Comparison of ENCODE assay signal across 22 cellular contexts in the genomic region with DNA sequence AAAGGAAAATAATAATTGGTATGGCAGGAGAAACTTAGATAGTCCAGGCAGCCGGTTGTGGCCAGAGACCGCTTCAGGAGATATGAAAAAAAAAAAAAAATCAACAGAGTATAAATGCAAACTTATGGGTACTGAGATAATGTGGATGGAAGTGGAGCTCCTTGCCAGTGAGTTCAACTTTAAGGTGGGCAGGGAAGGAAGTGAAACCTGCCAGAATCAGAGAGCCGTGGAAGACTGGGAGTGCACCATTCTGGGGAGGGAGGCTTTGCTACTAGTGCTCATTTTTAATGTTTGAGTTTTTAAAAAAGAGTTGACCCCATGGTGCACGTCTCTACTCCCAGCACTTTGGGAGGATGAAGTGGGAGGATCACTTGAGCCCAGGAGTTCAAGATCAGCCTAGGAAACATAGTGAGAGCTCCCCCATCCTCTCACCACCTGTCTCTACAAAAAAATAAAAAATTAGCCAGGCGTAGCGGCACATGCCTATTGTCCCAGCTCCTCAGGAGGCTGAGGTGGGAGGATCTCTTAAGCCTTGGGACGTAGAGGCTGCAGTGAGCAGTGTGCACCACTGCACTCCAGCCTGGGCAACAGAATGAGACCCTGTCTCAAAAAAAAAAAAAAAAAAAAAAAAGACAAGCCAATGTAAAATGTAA.
"Had no signal": no experiment of that assay in that cellular context is flagged by ENCODE, and none has a peak within 500 bp of the region (broad histone marks: within the 10 kb centered on the region; RNA-seq: fewer than 3 reads in every experiment).

No MANE protein-coding gene starts in this region.

- H3K4me1 ChIP-seq: esophagus squamous epithelium, suprapubic skin had no signal

- H3K36me3 Mint-ChIP-seq: activated CD4-positive, alpha-beta memory T cell treated with anti-CD3 and anti-CD28 coated beads for 36 hours; activated CD8-positive, alpha-beta memory T cell treated with anti-CD3 and anti-CD28 coated beads, Interleukin-2, amount 10 ng/mL, durations not matched to agents 7 days and 5 days; mesothelial cell of epicardium had no signal

- H3K36me3 ChIP-seq: esophagus squamous epithelium, right lobe of liver, suprapubic skin had no signal

- ATAC-seq: activated CD4-positive, alpha-beta T cell treated with anti-CD3 and anti-CD28 coated beads for 36 hours; activated CD8-positive, alpha-beta memory T cell treated with anti-CD3 and anti-CD28 coated beads, Interleukin-2, amount 10 ng/mL, durations not matched to agents 7 days and 5 days; activated naive CD8-positive, alpha-beta T cell treated with anti-CD3 and anti-CD28 coated beads, Interleukin-2, amount 50 U/mL, for 24 hours; right lobe of liver had no signal

- H3K4me1 Mint-ChIP-seq: activated CD4-positive, alpha-beta T cell treated with anti-CD3 and anti-CD28 coated beads for 36 hours; activated CD8-positive, alpha-beta memory T cell treated with anti-CD3 and anti-CD28 coated beads, Interleukin-2, amount 10 ng/mL, durations not matched to agents 7 days and 5 days; mesothelial cell of epicardium; neural crest cell had no signal

- DNase-seq: activated CD4-positive, alpha-beta memory T cell treated with anti-CD3 and anti-CD28 coated beads for 36 hours; activated CD4-positive, alpha-beta T cell treated with anti-CD3 and anti-CD28 coated beads for 36 hours; activated CD8-positive, alpha-beta memory T cell treated with anti-CD3 and anti-CD28 coated beads, Interleukin-2, amount 10 ng/mL, durations not matched to agents 7 days and 5 days; activated naive CD4-positive, alpha-beta T cell treated with anti-CD3 and anti-CD28 coated beads for 36 hours; activated naive CD8-positive, alpha-beta T cell treated with anti-CD3 and anti-CD28 coated beads, Interleukin-2, amount 50 U/mL, for 24 hours; activated T-cell treated with anti-CD3 and anti-CD28 coated beads, Interleukin-2, amount 50 U/mL, for 1 hour; aorta; effector CD8-positive, alpha-beta T cell; esophagus squamous epithelium; head of caudate nucleus; right lobe of liver; stimulated activated CD4-positive, alpha-beta T cell treated with anti-CD3 and anti-CD28 coated beads, Interleukin-4, amount 100 ng/mL, for 4 hours; stimulated activated CD8-positive, alpha-beta memory T cell treated with anti-CD3 and anti-CD28 coated beads, Interleukin-4, amount 100 ng/mL, for 48 hours; trophoblast cell had no signal

- H3K4me3 Mint-ChIP-seq: activated CD4-positive, alpha-beta memory T cell treated with anti-CD3 and anti-CD28 coated beads for 36 hours; activated CD4-positive, alpha-beta T cell treated with anti-CD3 and anti-CD28 coated beads for 36 hours; activated CD8-positive, alpha-beta memory T cell treated with anti-CD3 and anti-CD28 coated beads, Interleukin-2, amount 10 ng/mL, durations not matched to agents 7 days and 5 days; activated naive CD4-positive, alpha-beta T cell treated with anti-CD3 and anti-CD28 coated beads for 36 hours; activated naive CD8-positive, alpha-beta T cell treated with anti-CD3 and anti-CD28 coated beads, Interleukin-2, amount 50 U/mL, for 24 hours; mesothelial cell of epicardium; neural crest cell; stimulated activated naive CD8-positive, alpha-beta T cell treated with anti-CD3 and anti-CD28 coated beads, Interleukin-15, Interleukin-2, amounts not matched to agents 100 ng/mL and 50 ng/mL, for 24 hours; T-helper 2 cell treated with Interferon-gamma antibody and Interleukin-4, amounts not matched to agents 5 μg/mL and 100 μg/mL, for 36 hours had no signal

- H3K27me3 ChIP-seq: esophagus squamous epithelium, right lobe of liver, suprapubic skin had no signal

- H3K27ac ChIP-seq: esophagus squamous epithelium, right lobe of liver, suprapubic skin, VCaP had no signal

- H3K27me3 Mint-ChIP-seq: activated CD4-positive, alpha-beta T cell treated with anti-CD3 and anti-CD28 coated beads for 36 hours had no signal

- H3K9me3 ChIP-seq: esophagus squamous epithelium, right lobe of liver, suprapubic skin had no signal

- H3K27ac Mint-ChIP-seq: activated CD4-positive, alpha-beta memory T cell treated with anti-CD3 and anti-CD28 coated beads for 36 hours; activated CD4-positive, alpha-beta T cell treated with anti-CD3 and anti-CD28 coated beads for 36 hours; activated CD8-positive, alpha-beta memory T cell treated with anti-CD3 and anti-CD28 coated beads, Interleukin-2, amount 10 ng/mL, durations not matched to agents 7 days and 5 days; activated naive CD4-positive, alpha-beta T cell treated with anti-CD3 and anti-CD28 coated beads for 36 hours; activated naive CD8-positive, alpha-beta T cell treated with anti-CD3 and anti-CD28 coated beads, Interleukin-2, amount 50 U/mL, for 24 hours; activated T-helper 2 cell treated with anti-CD3 and anti-CD28 coated beads, Interferon-gamma antibody, Interleukin-2, Interleukin-4, amounts not matched to agents 10 μg/mL and 5 μg/mL and 100 μg/mL, durations not matched to agents 14 hours and 24 hours and 36 hours; mesothelial cell of epicardium; stimulated activated naive CD8-positive, alpha-beta T cell treated with anti-CD3 and anti-CD28 coated beads, Interleukin-15, Interleukin-2, amounts not matched to agents 100 ng/mL and 50 ng/mL, for 24 hours; T-helper 2 cell treated with Interferon-gamma antibody and Interleukin-4, amounts not matched to agents 5 μg/mL and 100 μg/mL, for 36 hours had no signal

- H3K4me3 ChIP-seq: esophagus squamous epithelium, right lobe of liver, smooth muscle cell, suprapubic skin had no signal

- H3K9me3 Mint-ChIP-seq: activated CD4-positive, alpha-beta memory T cell treated with anti-CD3 and anti-CD28 coated beads for 36 hours; activated naive CD4-positive, alpha-beta T cell treated with anti-CD3 and anti-CD28 coated beads for 36 hours; activated naive CD8-positive, alpha-beta T cell treated with anti-CD3 and anti-CD28 coated beads, Interleukin-2, amount 50 U/mL, for 24 hours; activated T-helper 2 cell treated with anti-CD3 and anti-CD28 coated beads, Interferon-gamma antibody, Interleukin-2, Interleukin-4, amounts not matched to agents 10 μg/mL and 5 μg/mL and 100 μg/mL, durations not matched to agents 14 hours and 24 hours and 36 hours; mesothelial cell of epicardium; neural crest cell; stimulated activated naive CD8-positive, alpha-beta T cell treated with anti-CD3 and anti-CD28 coated beads, Interleukin-15, Interleukin-2, amounts not matched to agents 100 ng/mL and 50 ng/mL, for 24 hours; T-helper 2 cell treated with Interferon-gamma antibody and Interleukin-4, amounts not matched to agents 5 μg/mL and 100 μg/mL, for 36 hours had no signal

- H3K4me2 ChIP-seq: smooth muscle cell had no signal
